8 cellular contexts compared by ENCODE assay signal in genomic region chrX:153971124-153971631, GRCh38. TPM values are rescaled to one million over a fixed set of nuclear protein-coding genes. Genes with fewer than 3 reads are reported as not detected.
A peak's percentile ranks its signal among the peaks of the same experiment; 100 is the strongest.
DNase-seq lines count a peak whose midpoint lies in the region; ATAC-seq and TF ChIP-seq lines count a peak whose summit lies in the region.

No MANE protein-coding gene starts in this region.

- DNase-seq in AG09309 (ENCODE audit: low read depth) (peak; percentile 38), NCI-H524 treated with DMSO at 0.1 percent for 48 hours (lab: John Stamatoyannopoulos, UW) (peak; percentile 31), dermis blood vessel endothelial cell (peak; percentile 86), lower leg skin (ENCODE audit: low spot score in 2 of 2) (peak; percentile 85 to 98)
- DNase-seq in activated CD4-positive, alpha-beta T cell treated with anti-CD3 and anti-CD28 coated beads, Interleukin-2, amount 50 U/mL, for 4 hours, result peak; percentile 79 to 83
- DNase-seq in stimulated activated CD4-positive, alpha-beta T cell treated with anti-CD3 and anti-CD28 coated beads, Interleukin-4, amount 100 ng/mL, for 4 hours, result peak; percentile 76 to 87

- ATAC-seq in GM19023 (IDR thresholded peaks at IDR 0.05; ENCODE audit: unreplicated experiment), result peak; percentile 47
- peak; percentile 32 for ATAC-seq in HG03342 (IDR thresholded peaks at IDR 0.05; ENCODE audit: unreplicated experiment)

- H3K4me3 ChIP-seq in AG09309 (ENCODE audit: control insufficient read depth, low read depth, low read length), result peak overlapping the region; percentile 92
- H3K4me3 ChIP-seq in lower leg skin (ENCODE audit: low read depth, poor library complexity, severe bottlenecking), result peak overlapping the region; percentile 59

- TF ChIP-seq POLR2A in lower leg skin (IDR thresholded peaks at IDR 0.05), result no peak

- no peak for TF ChIP-seq CTCF in AG09309 (IDR thresholded peaks at IDR 0.05; ENCODE audit: control insufficient read depth, insufficient read depth, low read depth, low read length, missing control alignments)
- TF ChIP-seq CTCF in lower leg skin (IDR thresholded peaks at IDR 0.05), result no peak

- intact Hi-C loops in lower leg skin (cut with DNase I; ENCODE audit: low total_unique reads), result no loop called here

- WGBS in lower leg skin, 2 donors, result 2 to 16% methylated on average over 6 to 51 of the region's 52 CpGs

RNA-seq across cellular contexts. Expression of gene HCFC1, which starts 0.4 kb away (rescaled TPM):
- 15.3 and 48.9 TPM in 2 replicates for total RNA-seq in dermis blood vessel endothelial cell
- total RNA-seq in lower leg skin, result 10 to 100 TPM; 32.6 to 51.6 (median 40.9) TPM

RNA-seq across cellular contexts. Expression of gene TMEM187, which starts 1.4 kb away (rescaled TPM):
- total RNA-seq in dermis blood vessel endothelial cell (6.0 and 6.5 TPM in 2 replicates), lower leg skin (10 to 100 TPM; 10.1 to 21.6 (median 14.4) TPM)

RNA-seq across cellular contexts. Expression of gene RENBP, which starts 26.7 kb away (rescaled TPM):
- total RNA-seq in dermis blood vessel endothelial cell, result 12.1 and 27.4 TPM in 2 replicates
- total RNA-seq in lower leg skin, result 10 to 100 TPM in 1 of 4 donors, 1 to 10 TPM in 2, under 1 TPM in 1; 0.76 to 11.8 (median 4.2) TPM

RNA-seq across cellular contexts. Expression of gene NAA10, which starts 36.3 kb away (rescaled TPM):
- total RNA-seq in dermis blood vessel endothelial cell (70.6 and 88.2 TPM in 2 replicates), lower leg skin (10 to 100 TPM; 32.6 to 70.9 (median 51.1) TPM)

RNA-seq across cellular contexts. Expression of gene ARHGAP4, which starts 45.1 kb away (rescaled TPM):
- 16.0 and 27.2 TPM in 2 replicates for total RNA-seq in dermis blood vessel endothelial cell
- total RNA-seq in lower leg skin, result 10 to 100 TPM in 2 of 4 donors, 1 to 10 TPM in 2; 2.7 to 14.8 (median 10.5) TPM

Comparison
In these comparisons a context has a peak if more than half of its experiments do, and no peak if none do; other contexts are left out.
1. Peak in every context shown above with its lines: DNase-seq, ATAC-seq and H3K4me3 ChIP-seq.
2. DNase-seq: peak in every context shown above with its lines; median percentile 92 in lower leg skin; 86 in dermis blood vessel endothelial cell; 82 in stimulated activated CD4-positive, alpha-beta T cell treated with anti-CD3 and anti-CD28 coated beads, Interleukin-4, amount 100 ng/mL, for 4 hours; 81 in activated CD4-positive, alpha-beta T cell treated with anti-CD3 and anti-CD28 coated beads, Interleukin-2, amount 50 U/mL, for 4 hours; 38 in AG09309; 31 in NCI-H524 treated with DMSO at 0.1 percent for 48 hours.